In genomic region chr7:99224263-99224947, GRCh38 we compare ENCODE assay signal across 2 cellular contexts.
TF ChIP-seq lines count a peak whose summit lies in the region.

No MANE protein-coding gene starts in this region.

TF ChIP-seq in HEK293, 187 proteins besides CTCF, POLR2A, EP300 and RAD21 (continued from another document and continues in another):
- peak; percentile 97 for TF ChIP-seq PATZ1 (tag by site-specific recombination; IDR thresholded peaks at IDR 0.05)
- TF ChIP-seq BCL11A (tag by site-specific recombination; IDR thresholded peaks at IDR 0.05; ENCODE audit: low read depth), result peak; percentile 54; the same call in 1 of the 2 replicates
- TF ChIP-seq KLF16 (tag by site-specific recombination; IDR thresholded peaks at IDR 0.05), result peak; percentile 65; the same call in 1 of the 2 replicates
- TF ChIP-seq ZNF585B (tag by site-specific recombination; IDR thresholded peaks at IDR 0.05), result no peak
- peak; percentile 76; the same call in 1 of the 2 replicates for TF ChIP-seq ZNF639 (tag by site-specific recombination; IDR thresholded peaks at IDR 0.05)
- no peak for TF ChIP-seq ZNF747 (tag by site-specific recombination; IDR thresholded peaks at IDR 0.05)
- peak; percentile 95 for TF ChIP-seq ZNF660 (tag by site-specific recombination; IDR thresholded peaks at IDR 0.05)
- no peak for TF ChIP-seq ZNF701 (tag by site-specific recombination; IDR thresholded peaks at IDR 0.05)
- TF ChIP-seq ZNF18 (tag by site-specific recombination; IDR thresholded peaks at IDR 0.05), result no peak
- TF ChIP-seq ZNF416 (tag by site-specific recombination; IDR thresholded peaks at IDR 0.05), result no peak
- peak; percentile 71; the same call in 1 of the 2 replicates for TF ChIP-seq ZNF24 (tag by site-specific recombination; IDR thresholded peaks at IDR 0.05)
- TF ChIP-seq ZNF398 (tag by site-specific recombination; IDR thresholded peaks at IDR 0.05), result peak; percentile 39; the same call in 1 of the 2 replicates
- TF ChIP-seq ZSCAN18 (tag by site-specific recombination; IDR thresholded peaks at IDR 0.05), result 0 out of 2 replicates have a peak, but pooled peaks have one; percentile 36
- peak; percentile 78 for TF ChIP-seq KLF8 (tag by site-specific recombination; IDR thresholded peaks at IDR 0.05)
- TF ChIP-seq ZNF394 (tag by site-specific recombination; IDR thresholded peaks at IDR 0.05; ENCODE audit: borderline replicate concordance), result peak; percentile 54; the same call in 1 of the 2 replicates
- TF ChIP-seq ZNF830 (tag by site-specific recombination; IDR thresholded peaks at IDR 0.05; ENCODE audit: low read depth), result no peak

TF ChIP-seq in SK-N-SH, 30 proteins besides CTCF, POLR2A, EP300 and RAD21 (continued from another document):
- TF ChIP-seq ZBTB33 (IDR thresholded peaks at IDR 0.05; ENCODE audit: borderline replicate concordance, low read depth) (no peak), TCF12 (IDR thresholded peaks at IDR 0.05) (peak; percentile 40; the same call in 1 of the 2 replicates), CHD2 (IDR thresholded peaks at IDR 0.05; ENCODE audit: low read length, partially characterized antibody) (no peak)
